In the genomic region with DNA sequence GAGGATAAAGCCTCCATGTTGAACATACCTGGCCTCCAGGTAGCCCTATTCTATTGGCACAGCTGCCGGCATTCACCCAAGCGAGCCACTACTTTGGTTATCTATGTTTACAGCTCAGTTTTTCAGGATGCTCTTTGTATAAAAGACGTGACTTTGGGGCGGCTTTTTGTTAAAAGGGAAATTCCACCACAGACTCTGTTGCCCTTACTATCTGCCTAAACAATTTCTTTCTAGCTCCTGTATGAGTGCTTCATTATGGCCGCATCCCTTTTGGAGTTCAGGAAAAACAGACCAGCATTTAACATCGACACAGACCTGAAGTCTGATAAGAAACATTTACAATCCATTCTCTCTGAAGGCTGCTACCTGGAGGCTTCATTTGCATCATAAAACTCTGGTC, we compare ENCODE assay signal across 23 cellular contexts. TPM values are rescaled to one million over a fixed set of nuclear protein-coding genes. Genes with fewer than 3 reads are reported as not detected.
DNase-seq lines count a peak whose midpoint lies in the region; ATAC-seq, FAIRE-seq and TF ChIP-seq lines count a peak whose summit lies in the region.
"Had no signal": no experiment of that assay in that cellular context is flagged by ENCODE, and none has a peak within 500 bp of the region (broad histone marks: within the 10 kb centered on the region; RNA-seq: fewer than 3 reads in every experiment).

No MANE protein-coding gene starts in this region.

- H3K9me3 ChIP-seq in A549 (no peaks in the 10 kb centered on the region), H9 (ENCODE audit: control insufficient read depth, low read depth, low read length) (no peaks in the 10 kb centered on the region), fibroblast of lung (ENCODE audit: control insufficient read depth, insufficient read depth, low read depth, low read length) (no peaks in the 10 kb centered on the region)
- H3K9me3 ChIP-seq: BE2C had no signal

- peaks cover 39% of the 10 kb centered on the region in 2 experiments for H3K4me1 Mint-ChIP-seq in H9

- FAIRE-seq in A549 (lab: Jason Lieb, UNC), result no peak
- FAIRE-seq: A204.1, GM12878 had no signal

- no peak overlapping the region for H3K14ac ChIP-seq in H9 (ENCODE audit: insufficient read depth, low read length)

- peaks cover 0 to 4% (median 2%) of the 10 kb centered on the region in 3 experiments; a peak in 2 of 7 replicates for H3K36me3 Mint-ChIP-seq in H9 (ENCODE audit: insufficient read depth in 1 of 3, low read depth in 3 of 3)
- H3K36me3 Mint-ChIP-seq: T-cell had no signal

- no peak for TF ChIP-seq EP300 in A549 (IDR thresholded peaks at IDR 0.05)

- no peaks in the 10 kb centered on the region for H3K79me2 ChIP-seq in H9 (ENCODE audit: insufficient read depth, low read length)
- no peaks in the 10 kb centered on the region for H3K79me2 ChIP-seq in fibroblast of lung (ENCODE audit: control insufficient read depth, insufficient read depth, low read length)

- DNase-seq in A549 (ENCODE audit: low read depth in 1 of 2, low spot score in 1 of 2), result no peak
- DNase-seq in H9, result no peak
- DNase-seq in NCI-H526 treated with DMSO at 0.1 percent for 48 hours (lab: John Stamatoyannopoulos, UW), result peak; percentile 87
- no peak for DNase-seq in fibroblast of lung (ENCODE audit: low read depth in 2 of 2)
- DNase-seq in NCI-H748 treated with DMSO at 0.1 percent for 48 hours (lab: John Stamatoyannopoulos, UW), result no peak
- DNase-seq: BE2C, DMS79 treated with DMSO at 0.1 percent for 48 hours, GM23248, NCI-H1105, NCI-H1694, NCI-H2081, NCI-H2171, NCI-H524 treated with DMSO at 0.1 percent for 48 hours, PC-9, RPMI8226, SIG-M5, T-cell had no signal

- H4K91ac ChIP-seq in H9 (ENCODE audit: insufficient read length, low read depth, low read length), result no peak overlapping the region

- no peak overlapping the region for H3K4me3 Mint-ChIP-seq in H9
- H3K4me3 Mint-ChIP-seq: T-cell had no signal

- H3K27me3 ChIP-seq in H9 (ENCODE audit: insufficient read depth, low read length) (no peaks in the 10 kb centered on the region), fibroblast of lung (ENCODE audit: control insufficient read depth, insufficient read depth, low read length) (no peaks in the 10 kb centered on the region)
- H3K27me3 ChIP-seq: BE2C had no signal

- CTCF ChIA-PET in A549 (lab: Yijun Ruan, JAX), result interaction anchor here (1.0 to 9.0 kb wide), 8 partner anchors 8 to 167 kb away, joined by 3 to 58 read pairs (median 6); partner anchors contain the start of gene IGSF23

- H4K20me1 ChIP-seq in H9 (ENCODE audit: control insufficient read depth, insufficient read depth, insufficient read length) (no peaks in the 10 kb centered on the region), fibroblast of lung (ENCODE audit: control insufficient read depth, extremely low read depth, insufficient read depth, low read length) (no peaks in the 10 kb centered on the region)

- H3K27ac ChIP-seq in A549 (peak overlapping the region in 1 of 2 experiments; percentile 67; a peak in 2 of 6 replicates), H9 (ENCODE audit: insufficient read length, low read depth, low read length) (no peak overlapping the region), fibroblast of lung (ENCODE audit: insufficient read depth, low read length) (peak overlapping the region; percentile 89)
- H3K27ac ChIP-seq: PC-9 had no signal

- no peak for TF ChIP-seq CTCF in A549 (IDR thresholded peaks at IDR 0.05)
- no peak for TF ChIP-seq CTCF in H9 (conservative IDR thresholded peaks at IDR 0.05)
- no peak for TF ChIP-seq CTCF in fibroblast of lung (conservative IDR thresholded peaks at IDR 0.05 in 1 of 2, IDR thresholded peaks at IDR 0.05 in 1 of 2; ENCODE audit: low read depth in 1 of 2, low read length in 2 of 2)

- POLR2A ChIA-PET in A549 (lab: Yijun Ruan, JAX), result interaction anchor here (1.0 kb wide), 1 partner anchor 14 kb away, joined by 3 read pairs; no protein-coding TSS in a partner anchor

- no peak overlapping the region for H3K9ac ChIP-seq in H9 (ENCODE audit: extremely low read depth, insufficient read length, low read length)
- no peak overlapping the region for H3K9ac ChIP-seq in fibroblast of lung (ENCODE audit: insufficient read depth, low read length)
- H3K9ac ChIP-seq: GM23248 had no signal

- H3K9me3 Mint-ChIP-seq in H9, result no peaks in the 10 kb centered on the region; a peak in 1 of 5 replicates

- H3K4me1 ChIP-seq in A549 (peaks cover 37% of the 10 kb centered on the region), H9 (ENCODE audit: insufficient read depth, low read length) (peaks cover 4% of the 10 kb centered on the region; the same call in 1 of the 2 replicates), fibroblast of lung (ENCODE audit: control insufficient read depth, extremely low read depth, insufficient read depth, low read length) (peaks cover 30% of the 10 kb centered on the region)
- H3K4me1 ChIP-seq: BE2C had no signal

- H3T11ph ChIP-seq in H9 (ENCODE audit: low read length), result no peak overlapping the region

- no peak for TF ChIP-seq POLR2A in A549 (IDR thresholded peaks at IDR 0.05; ENCODE audit: low read length)

- H2BK15ac ChIP-seq in H9 (ENCODE audit: low read depth, low read length), result no peak overlapping the region

- H2BK12ac ChIP-seq in H9 (ENCODE audit: insufficient read length, low read depth, low read length), result no peak overlapping the region

- H3K23ac ChIP-seq in H9 (ENCODE audit: insufficient read length, low read depth, low read length), result no peak overlapping the region

- peaks cover 4% of the 10 kb centered on the region; the same call in 1 of the 2 replicates for H3K27me3 Mint-ChIP-seq in H9 (ENCODE audit: low read depth)

- H3K4ac ChIP-seq in H9 (ENCODE audit: low read depth, low read length), result no peak overlapping the region

- H3K23me2 ChIP-seq in H9 (ENCODE audit: insufficient read length, low read depth, low read length, poor library complexity, severe bottlenecking), result no peaks in the 10 kb centered on the region

- H4K5ac ChIP-seq in H9 (ENCODE audit: insufficient read length, low read depth, low read length), result no peak overlapping the region

- H3K27ac Mint-ChIP-seq in H9, result peak overlapping the region in 2 of 3 experiments; percentile 31 to 64; a peak in 3 of 7 replicates
- H3K27ac Mint-ChIP-seq: T-cell had no signal

- no peak overlapping the region for H2BK20ac ChIP-seq in H9 (ENCODE audit: low read depth, low read length, poor library complexity, severe bottlenecking)

- no peak overlapping the region for H3K56ac ChIP-seq in H9 (ENCODE audit: insufficient read length, low read depth, low read length)

- H3K79me1 ChIP-seq in H9 (ENCODE audit: insufficient read depth, low read depth, low read length, poor library complexity, severe bottlenecking), result no peaks in the 10 kb centered on the region

- H2BK120ac ChIP-seq in H9 (ENCODE audit: low read depth, low read length, poor library complexity, severe bottlenecking), result peak overlapping the region; percentile 3

- no peak overlapping the region for H4K8ac ChIP-seq in H9 (replicated peaks; ENCODE audit: insufficient read length, low read depth, low read length)

- H3K4me2 ChIP-seq in A549, result peak overlapping the region; percentile 40; the same call in 1 of the 3 replicates
- no peak overlapping the region for H3K4me2 ChIP-seq in H9 (ENCODE audit: insufficient read depth, insufficient read length, low read length)
- H3K4me2 ChIP-seq in fibroblast of lung (ENCODE audit: extremely low read depth, insufficient read depth, low read length), result no peak overlapping the region
- H3K4me2 ChIP-seq: PC-9 had no signal

- no peak overlapping the region for H3K4me3 ChIP-seq in A549
- H3K4me3 ChIP-seq in fibroblast of lung (replicated peaks in 1 of 4; ENCODE audit: control extremely low read depth in 1 of 4, insufficient read depth in 1 of 4, low read depth in 3 of 4, low read length in 4 of 4), result no peak overlapping the region
- H3K4me3 ChIP-seq: GM12878, GM23248, PC-9 had no signal

- ATAC-seq in A549, result no peak
- no peak for ATAC-seq in GM21526 (IDR thresholded peaks at IDR 0.05; ENCODE audit: low FRiP score, unreplicated experiment)
- ATAC-seq in HG02981 (IDR thresholded peaks at IDR 0.05; ENCODE audit: unreplicated experiment), result no peak
- no peak for ATAC-seq in GM18502 (IDR thresholded peaks at IDR 0.05; ENCODE audit: poor library complexity, unreplicated experiment)
- ATAC-seq: GM12878, T-cell had no signal

- H2AFZ ChIP-seq in H9 (ENCODE audit: low read length) (no peak overlapping the region), fibroblast of lung (ENCODE audit: low read length) (no peak overlapping the region)
- H2AFZ ChIP-seq: GM23248, PC-9 had no signal

- no peak overlapping the region for H2BK5ac ChIP-seq in H9 (ENCODE audit: insufficient read length, low read length)

- H3K18ac ChIP-seq in H9 (ENCODE audit: insufficient read length, low read depth, low read length), result no peak overlapping the region

- H3K36me3 ChIP-seq in fibroblast of lung (ENCODE audit: control insufficient read depth, insufficient read depth, low read length), result no peaks in the 10 kb centered on the region
- H3K36me3 ChIP-seq: BE2C had no signal

- H2AK5ac ChIP-seq in H9 (ENCODE audit: insufficient read length, low read length), result no peak overlapping the region

- TF ChIP-seq RAD21 in A549 (conservative IDR thresholded peaks at IDR 0.05 in 1 of 2, IDR thresholded peaks at IDR 0.05 in 1 of 2), result no peak

- WGBS in A549 (ENCODE audit: missing lambda C conversion rate), result 87% methylated on average over 6 of the region's 6 CpGs
- no CpG with 5 or more reads among the region's 6 CpGs for WGBS in H9 (ENCODE audit: extremely low coverage, insufficient read length, low lambda C conversion rate)

TF ChIP-seq in A549, 52 proteins besides CTCF, POLR2A, EP300 and RAD21 (continues in another document):
- TF ChIP-seq JUNB (IDR thresholded peaks at IDR 0.05) (no peak), MAFK (IDR thresholded peaks at IDR 0.05; ENCODE audit: partially characterized antibody) (no peak)

RNA-seq across cellular contexts. Expression of gene IGSF23, which starts 9.1 kb away (rescaled TPM):
- polyA plus RNA-seq in A549 (2011; rRNA removed), result 0.14 and 0.29 TPM in 2 replicates
- polyA plus RNA-seq in A549 (2012; cell fraction: cytosol; rRNA removed), result 0.29 TPM in 2 replicates
- 0.18 and 0.20 TPM in 2 replicates for polyA plus RNA-seq in A549 (2012; cell fraction: nucleus; rRNA removed)
- 0.35 to 0.45 TPM (median 0.42 TPM) in 3 replicates for polyA plus RNA-seq in A549 (2017; fragmentation: RNase III; extraction: RNeasy Plus Mini Kit Qiagen cat#74134 plus additional on column Dnase treatment)
- polyA minus RNA-seq in A549 (2011; rRNA and poly(A)+ RNA removed), result not detected in 2 replicates
- total RNA-seq in H9 (2021), result not detected in 2 replicates
- 0.26 and 0.33 TPM in 2 replicates for total RNA-seq in fibroblast of lung
- 0.53 and 1.3 TPM in 2 replicates for polyA plus RNA-seq in fibroblast of lung
- 0.92 and 3.0 TPM in 2 replicates for polyA plus RNA-seq in fibroblast of lung (2012)
- polyA minus RNA-seq in fibroblast of lung (ENCODE audit: low replicate concordance), result not detected in 2 replicates
- total RNA-seq: GM12878, GM23248, HT1080, PC-9, T-cell had no signal
- polyA plus RNA-seq: GM12878 had no signal

RNA-seq across cellular contexts. Expression of gene PVR, which starts 39.5 kb away (rescaled TPM):
- polyA plus RNA-seq in A549 (2011; rRNA removed), result 108 and 110 TPM in 2 replicates
- 103 and 142 TPM in 2 replicates for polyA plus RNA-seq in A549 (2012; cell fraction: cytosol; rRNA removed)
- polyA plus RNA-seq in A549 (2012; cell fraction: nucleus; rRNA removed), result 163 and 226 TPM in 2 replicates
- polyA plus RNA-seq in A549 (2017; fragmentation: RNase III; extraction: RNeasy Plus Mini Kit Qiagen cat#74134 plus additional on column Dnase treatment), result 86.2 to 98.1 TPM (median 90.3 TPM) in 3 replicates
- 145 and 164 TPM in 2 replicates for polyA minus RNA-seq in A549 (2011; rRNA and poly(A)+ RNA removed)
- 29.2 and 30.5 TPM in 2 replicates for total RNA-seq in H9 (2021)
- total RNA-seq in fibroblast of lung, result 98.1 and 229 TPM in 2 replicates
- 167 and 230 TPM in 2 replicates for polyA plus RNA-seq in fibroblast of lung
- polyA plus RNA-seq in fibroblast of lung (2012), result 120 and 175 TPM in 2 replicates
- 229 and 330 TPM in 2 replicates for polyA minus RNA-seq in fibroblast of lung (ENCODE audit: low replicate concordance)
